Comparison of ENCODE assay signal across 29 cellular contexts in genomic region chr1:173900427-173900826, GRCh38. TPM values are rescaled to one million over a fixed set of nuclear protein-coding genes. Genes with fewer than 3 reads are reported as not detected.
"Had no signal": no experiment of that assay in that cellular context is flagged by ENCODE, and none has a peak within 500 bp of the region (broad histone marks: within the 10 kb centered on the region; RNA-seq: fewer than 3 reads in every experiment).

No MANE protein-coding gene starts in this region.

- H3K4me3 Mint-ChIP-seq: activated CD4-positive, alpha-beta memory T cell treated with anti-CD3 and anti-CD28 coated beads, Interleukin-2, amount 10 ng/mL, durations not matched to agents 7 days and 5 days; activated naive CD8-positive, alpha-beta T cell treated with anti-CD3 and anti-CD28 coated beads, Interleukin-2, amount 10 ng/mL, durations not matched to agents 7 days and 5 days; T-helper 1 cell treated with Interleukin-12 subunit alpha and Interleukin-12 subunit beta and Interleukin-4 antibody, amounts not matched to agents 30 μg/mL and 1 μg/mL, for 36 hours had no signal

- H3K27ac Mint-ChIP-seq: activated CD4-positive, alpha-beta memory T cell treated with anti-CD3 and anti-CD28 coated beads, Interleukin-2, amount 10 ng/mL, durations not matched to agents 7 days and 5 days; activated naive CD8-positive, alpha-beta T cell treated with anti-CD3 and anti-CD28 coated beads, Interleukin-2, amount 10 ng/mL, durations not matched to agents 7 days and 5 days; activated T-helper 2 cell treated with anti-CD3 and anti-CD28 coated beads, Interferon-gamma antibody, Interleukin-2, Interleukin-4, amounts not matched to agents 10 μg/mL and 5 μg/mL and 100 μg/mL, durations not matched to agents 14 hours and 24 hours and 36 hours; T-helper 1 cell treated with Interleukin-12 subunit alpha and Interleukin-12 subunit beta and Interleukin-4 antibody, amounts not matched to agents 30 μg/mL and 1 μg/mL, for 36 hours had no signal

- DNase-seq: activated CD4-positive, alpha-beta memory T cell treated with anti-CD3 and anti-CD28 coated beads, Interleukin-2, amount 10 ng/mL, durations not matched to agents 7 days and 5 days; activated CD4-positive, alpha-beta T cell treated with anti-CD3 and anti-CD28 coated beads, Interleukin-2, amount 50 U/mL, for 1 hour; activated CD4-positive, CD25-positive, alpha-beta regulatory T cell treated with anti-CD3 and anti-CD28 coated beads, Interleukin-2, amount 50 U/mL, for 72 hours; activated gamma-delta T cell treated with Interleukin-2 at 50 U/mL for 16 hours; activated naive CD4-positive, alpha-beta T cell treated with anti-CD3 and anti-CD28 coated beads, Interleukin-2, amount 50 U/mL, for 16 hours; activated naive CD8-positive, alpha-beta T cell treated with anti-CD3 and anti-CD28 coated beads, Interleukin-2, amount 10 ng/mL, durations not matched to agents 7 days and 5 days; activated T-cell treated with anti-CD3 and anti-CD28 coated beads for 4 hours; activated T-cell treated with anti-CD3 and anti-CD28 coated beads, Interleukin-2, amount 50 U/mL, for 48 hours; adrenal gland; anterior cingulate cortex; caudate nucleus; colonic mucosa; Kasumi-1; NCI-H146; NCI-H187 treated with DMSO at 0.1 percent for 48 hours; NCI-H2081 treated with DMSO at 0.1 percent for 48 hours; NCI-H226; NCI-H510A; NCI-H69; Peyer's patch; Right ventricle myocardium superior; SJCRH30; SW 1271 had no signal

- H3K9me3 Mint-ChIP-seq: activated CD4-positive, alpha-beta memory T cell treated with anti-CD3 and anti-CD28 coated beads, Interleukin-2, amount 10 ng/mL, durations not matched to agents 7 days and 5 days; activated naive CD8-positive, alpha-beta T cell treated with anti-CD3 and anti-CD28 coated beads, Interleukin-2, amount 10 ng/mL, durations not matched to agents 7 days and 5 days; activated T-helper 2 cell treated with anti-CD3 and anti-CD28 coated beads, Interferon-gamma antibody, Interleukin-2, Interleukin-4, amounts not matched to agents 10 μg/mL and 5 μg/mL and 100 μg/mL, durations not matched to agents 14 hours and 24 hours and 36 hours; T-helper 1 cell treated with Interleukin-12 subunit alpha and Interleukin-12 subunit beta and Interleukin-4 antibody, amounts not matched to agents 30 μg/mL and 1 μg/mL, for 36 hours had no signal

- H3K4me1 Mint-ChIP-seq: activated naive CD8-positive, alpha-beta T cell treated with anti-CD3 and anti-CD28 coated beads, Interleukin-2, amount 10 ng/mL, durations not matched to agents 7 days and 5 days had no signal

- H3K36me3 ChIP-seq: adrenal gland, breast epithelium, colonic mucosa, Peyer's patch, SJCRH30 had no signal

- H3K27ac ChIP-seq: adrenal gland, breast epithelium, colonic mucosa, Peyer's patch, RWPE1, SJCRH30 had no signal

- H3K4me3 ChIP-seq: adrenal gland, breast epithelium, colonic mucosa, Peyer's patch, SJCRH30 had no signal

- H3K9me3 ChIP-seq: adrenal gland, breast epithelium, colonic mucosa, Peyer's patch, SJCRH30 had no signal

- H3K27me3 ChIP-seq: adrenal gland, breast epithelium, colonic mucosa, Peyer's patch, SJCRH30 had no signal

- H3K4me1 ChIP-seq: breast epithelium, colonic mucosa, Peyer's patch, SJCRH30 had no signal

- H3K27me3 Mint-ChIP-seq: activated CD4-positive, alpha-beta memory T cell treated with anti-CD3 and anti-CD28 coated beads, Interleukin-2, amount 10 ng/mL, durations not matched to agents 7 days and 5 days; activated naive CD8-positive, alpha-beta T cell treated with anti-CD3 and anti-CD28 coated beads, Interleukin-2, amount 10 ng/mL, durations not matched to agents 7 days and 5 days had no signal

- ATAC-seq: SK-N-SH treated with all-trans-retinoic acid at 6 μM for 48 hours had no signal

RNA-seq across cellular contexts. Expression of gene SERPINC1, which starts 16.7 kb away (rescaled TPM):
- total RNA-seq: activated naive CD8-positive, alpha-beta T cell treated with anti-CD3 and anti-CD28 coated beads, Interleukin-2, amount 10 ng/mL, durations not matched to agents 7 days and 5 days; activated T-helper 2 cell treated with anti-CD3 and anti-CD28 coated beads, Interferon-gamma antibody, Interleukin-2, Interleukin-4, amounts not matched to agents 10 μg/mL and 5 μg/mL and 100 μg/mL, durations not matched to agents 14 hours and 24 hours and 36 hours; cerebellum; Peyer's patch had no signal
